Comparison of ENCODE assay signal across 10 cellular contexts in the genomic region with DNA sequence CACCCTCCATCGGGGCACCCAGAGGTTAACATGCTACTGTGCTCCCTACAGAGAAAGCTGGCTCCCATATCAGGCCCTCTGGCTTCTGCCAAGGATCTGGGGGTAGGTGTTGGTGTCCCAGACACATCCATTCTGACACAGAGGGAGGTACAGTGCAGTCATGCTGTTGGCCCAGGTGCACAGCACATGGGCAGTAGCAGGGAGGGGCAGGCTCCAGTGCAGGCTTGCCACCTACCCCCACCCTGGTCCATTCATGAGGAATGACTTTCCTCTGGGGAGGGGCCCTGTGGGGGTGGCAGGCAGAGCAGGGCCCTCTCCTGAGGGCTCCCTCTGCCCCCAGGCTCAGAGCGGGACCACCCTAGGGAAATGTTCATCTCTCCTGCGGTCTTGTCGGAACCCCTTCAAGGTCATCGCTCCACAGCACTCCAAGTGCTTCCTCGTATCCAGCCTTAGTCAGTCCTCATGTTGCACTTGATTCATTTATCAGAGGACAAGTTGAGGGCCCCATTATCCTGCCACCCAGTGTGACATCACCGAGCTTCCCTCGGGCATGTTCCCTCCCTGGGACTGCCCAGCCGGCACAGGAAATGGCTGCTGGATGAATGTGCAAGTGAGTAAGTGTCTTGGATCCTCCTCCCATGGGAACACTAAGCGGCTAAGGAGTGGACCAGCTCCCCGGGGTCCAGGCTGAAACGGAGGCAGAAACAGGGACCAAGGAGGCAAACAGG. TPM values are rescaled to one million over a fixed set of nuclear protein-coding genes. Genes with fewer than 3 reads are reported as not detected.
A peak's percentile ranks its signal among the peaks of the same experiment; 100 is the strongest.
DNase-seq lines count a peak whose midpoint lies in the region; ATAC-seq, FAIRE-seq and TF ChIP-seq lines count a peak whose summit lies in the region.
"Had no signal": no experiment of that assay in that cellular context is flagged by ENCODE, and none has a peak within 500 bp of the region (broad histone marks: within the 10 kb centered on the region; RNA-seq: fewer than 3 reads in every experiment).

No MANE protein-coding gene starts in this region.

- intact Hi-C loops in sigmoid colon (cut with DNase I): no loop called here
- intact Hi-C loops in activated naive CD4-positive, alpha-beta T cell treated with anti-CD3 and anti-CD28 coated beads for 36 hours (cut with micrococcal nuclease): no loop called here

- FAIRE-seq in G401.6 (lab: Jason Lieb, UNC): peak; percentile 86

- peak; percentile 96 for DNase-seq in T1000 (lab: John Stamatoyannopoulos, UW)
- peak; percentile 76 for DNase-seq in globus pallidus (ENCODE audit: low spot score)
- DNase-seq in sigmoid colon: no peak
- DNase-seq in DMS 273 (lab: John Stamatoyannopoulos, UW; ENCODE audit: unreplicated experiment): no peak
- no peak for DNase-seq in activated naive CD4-positive, alpha-beta T cell treated with anti-CD3 and anti-CD28 coated beads for 36 hours
- no peak for DNase-seq in omental fat pad (ENCODE audit: low spot score)
- DNase-seq: activated B cell treated with CpG ODN at 0.5 μM for 24 hours had no signal

- H3K4me3 ChIP-seq in sigmoid colon: no peak overlapping the region

- peaks cover 31% of the 10 kb centered on the region for H3K4me1 Mint-ChIP-seq in activated naive CD4-positive, alpha-beta T cell treated with anti-CD3 and anti-CD28 coated beads for 36 hours (ENCODE audit: low read depth)

- WGBS in sigmoid colon, 2 donors: 83 to 84% methylated on average over 12 of the region's 12 CpGs

- no peaks in the 10 kb centered on the region for H3K9me3 ChIP-seq in sigmoid colon
- H3K9me3 ChIP-seq: neutrophil had no signal

- H3K27ac Mint-ChIP-seq in activated naive CD4-positive, alpha-beta T cell treated with anti-CD3 and anti-CD28 coated beads for 36 hours: no peak overlapping the region
- H3K27ac Mint-ChIP-seq: activated B cell treated with CpG ODN at 0.5 μM for 24 hours had no signal

- ATAC-seq in HG03469 (IDR thresholded peaks at IDR 0.05; ENCODE audit: unreplicated experiment): no peak
- no peak for ATAC-seq in omental fat pad (ENCODE audit: low FRiP score)

- H3K27ac ChIP-seq in sigmoid colon: peak overlapping the region; percentile 17 to 42 (median 31)
- H3K27ac ChIP-seq: neutrophil had no signal

- H3K4me3 Mint-ChIP-seq in activated naive CD4-positive, alpha-beta T cell treated with anti-CD3 and anti-CD28 coated beads for 36 hours: no peak overlapping the region
- H3K4me3 Mint-ChIP-seq: activated B cell treated with CpG ODN at 0.5 μM for 24 hours had no signal

- H3K27me3 Mint-ChIP-seq in activated naive CD4-positive, alpha-beta T cell treated with anti-CD3 and anti-CD28 coated beads for 36 hours (ENCODE audit: low read depth): no peaks in the 10 kb centered on the region
- H3K27me3 Mint-ChIP-seq: activated B cell treated with CpG ODN at 0.5 μM for 24 hours had no signal

- H3K4me1 ChIP-seq in sigmoid colon: peaks cover 0 to 14% (median 4%) of the 10 kb centered on the region in 4 donors

- H3K36me3 ChIP-seq in sigmoid colon: peaks cover 7 to 28% (median 19%) of the 10 kb centered on the region in 4 donors
- H3K36me3 ChIP-seq: neutrophil had no signal

- H3K27me3 ChIP-seq in sigmoid colon: no peaks in the 10 kb centered on the region
- H3K27me3 ChIP-seq: neutrophil had no signal

- TF ChIP-seq EP300 in sigmoid colon (IDR thresholded peaks at IDR 0.05): no peak

- CTCF ChIA-PET in activated naive CD4-positive, alpha-beta T cell treated with anti-CD3 and anti-CD28 coated beads for 36 hours (lab: Charles Lee): interaction anchor here (1.2 kb wide), 1 partner anchor 9 kb away, joined by 3 read pairs; no protein-coding TSS in a partner anchor

- TF ChIP-seq CTCF in sigmoid colon (IDR thresholded peaks at IDR 0.05): no peak
- no peak for TF ChIP-seq CTCF in omental fat pad (IDR thresholded peaks at IDR 0.05)

- H3K36me3 Mint-ChIP-seq in activated naive CD4-positive, alpha-beta T cell treated with anti-CD3 and anti-CD28 coated beads for 36 hours (ENCODE audit: low read depth): peaks cover 8% of the 10 kb centered on the region

- TF ChIP-seq POLR2A in sigmoid colon (IDR thresholded peaks at IDR 0.05): no peak

- no peaks in the 10 kb centered on the region for H3K9me3 Mint-ChIP-seq in activated naive CD4-positive, alpha-beta T cell treated with anti-CD3 and anti-CD28 coated beads for 36 hours
- H3K9me3 Mint-ChIP-seq: activated B cell treated with CpG ODN at 0.5 μM for 24 hours had no signal

RNA-seq across cellular contexts. Expression of gene DUSP7, which starts 10.0 kb away (rescaled TPM):
- total RNA-seq in sigmoid colon: 1 to 10 TPM; 6.3 to 7.5 (median 7.0) TPM
- polyA plus RNA-seq in sigmoid colon: 1 to 10 TPM; 3.0 to 7.6 (median 4.2) TPM
- 1 to 10 TPM; 8.2 to 9.1 TPM for total RNA-seq in activated naive CD4-positive, alpha-beta T cell treated with anti-CD3 and anti-CD28 coated beads for 36 hours
- 10 to 100 TPM in 3 of 4 donors, 1 to 10 TPM in 1; 5.5 to 22.2 (median 16.8) TPM for total RNA-seq in omental fat pad

RNA-seq across cellular contexts. Expression of gene RPL29, which starts 50.7 kb away (rescaled TPM):
- total RNA-seq in sigmoid colon (1,000 to 10,000 TPM; 1,247 to 2,632 (median 2,024) TPM), omental fat pad (1,000 to 10,000 TPM; 1,723 to 2,189 (median 1,972) TPM)
- 1,000 to 10,000 TPM; 1,880 to 2,993 (median 2,094) TPM for polyA plus RNA-seq in sigmoid colon
- total RNA-seq in activated naive CD4-positive, alpha-beta T cell treated with anti-CD3 and anti-CD28 coated beads for 36 hours: 1,000 to 10,000 TPM; 1,927 to 1,957 TPM

Comparison
In these comparisons a context has a peak if more than half of its experiments do, and no peak if none do; other contexts are left out.
1. DNase-seq: peak in T1000 (single experiment) and globus pallidus (single experiment); none in sigmoid colon (single experiment), DMS 273 (single experiment), activated naive CD4-positive, alpha-beta T cell treated with anti-CD3 and anti-CD28 coated beads for 36 hours (single experiment) and omental fat pad (single experiment).